ENCODE assay signal across 37 cellular contexts in the genomic region with DNA sequence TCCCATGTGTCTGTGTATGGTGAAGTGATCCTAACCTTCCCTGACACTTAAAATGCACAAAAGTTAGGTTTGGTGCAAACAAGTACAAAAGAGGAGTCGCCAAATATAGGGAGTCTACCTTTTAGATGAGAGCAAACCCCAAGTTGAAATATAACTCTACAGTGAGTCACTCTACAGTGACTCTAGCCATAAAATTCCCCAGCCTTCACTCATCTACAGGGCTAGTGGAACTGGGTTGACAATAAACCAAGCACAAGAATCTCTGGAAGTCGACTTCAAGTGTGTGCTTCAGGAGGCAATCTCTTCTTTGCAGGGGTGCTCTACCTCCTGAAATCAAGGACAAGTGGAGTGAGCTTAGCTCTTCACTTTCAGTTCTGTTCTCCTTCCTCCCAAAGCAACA. TPM values are rescaled to one million over a fixed set of nuclear protein-coding genes. Genes with fewer than 3 reads are reported as not detected.
A peak's percentile ranks its signal among the peaks of the same experiment; 100 is the strongest.
DNase-seq lines count a peak whose midpoint lies in the region; ATAC-seq, FAIRE-seq and TF ChIP-seq lines count a peak whose summit lies in the region.
"Had no signal": no experiment of that assay in that cellular context is flagged by ENCODE, and none has a peak within 500 bp of the region (broad histone marks: within the 10 kb centered on the region; RNA-seq: fewer than 3 reads in every experiment).

No MANE protein-coding gene starts in this region.

- H3K36me3 ChIP-seq in K562 (ENCODE audit: control insufficient read depth, insufficient read depth, low read length): no peaks in the 10 kb centered on the region
- H3K36me3 ChIP-seq: BE2C, esophagus muscularis mucosa, heart right ventricle, lower lobe of right lung, transverse colon had no signal

- ATAC-seq in K562 (no peak), HG03469 (IDR thresholded peaks at IDR 0.05; ENCODE audit: unreplicated experiment) (no peak), HG03095 (IDR thresholded peaks at IDR 0.05; ENCODE audit: unreplicated experiment) (no peak)
- ATAC-seq: activated CD4-positive, alpha-beta T cell treated with anti-CD3 and anti-CD28 coated beads for 36 hours; CD8-positive, alpha-beta T cell; heart right ventricle; lower lobe of right lung; mucosa of descending colon; natural killer cell treated with Interleukin-12 subunit alpha and Interleukin-12 subunit beta and Interleukin-15 and Interleukin-18, amount 100 ng/mL, for 72 hours; psoas muscle had no signal

- CTCF ChIA-PET in K562 (lab: Yijun Ruan, JAX; ENCODE audit: low intra/inter-chr PET ratio): no interaction called here

- in situ Hi-C loops in K562 (cut with MboI): no loop called here

- TF ChIP-seq EP300 in K562 (IDR thresholded peaks at IDR 0.05; ENCODE audit: low read length): no peak

- H3K4me2 ChIP-seq in K562 (ENCODE audit: insufficient read depth, low read length): no peak overlapping the region
- H3K4me2 ChIP-seq: PC-9 had no signal

- WGBS in K562 (ENCODE audit: insufficient coverage, low coverage, missing lambda C conversion rate): 0% methylated on average over 2 of the region's 2 CpGs

- TF ChIP-seq POLR2A in K562 (conservative IDR thresholded peaks at IDR 0.05): no peak

- DNase-seq in EH (ENCODE audit: low read depth) (peak; percentile 21), HTR-8/SVneo (ENCODE audit: insufficient read length, low spot score) (peak; percentile 15), K562 (ENCODE audit: extremely low read depth in 1 of 4, low spot score in 3 of 4) (no peak), iris pigment epithelial cell (ENCODE audit: low read depth) (peak; percentile 11), AG08396 (ENCODE audit: low spot score) (no peak)
- DNase-seq in activated CD4-positive, alpha-beta T cell treated with anti-CD3 and anti-CD28 coated beads, Interleukin-2, amount 50 U/mL, for 1 hour: no peak
- DNase-seq: activated CD4-positive, alpha-beta T cell treated with anti-CD3 and anti-CD28 coated beads for 36 hours; activated naive CD8-positive, alpha-beta T cell treated with anti-CD3 and anti-CD28 coated beads for 36 hours; aorta; BE2C; CD8-positive, alpha-beta T cell; DMS 273 treated with DMSO at 0.1 percent for 48 hours; effector CD8-positive, alpha-beta T cell; foreskin melanocyte; H7; heart right ventricle; lower lobe of right lung; mucosa of descending colon; NCI-H1417; NCI-H2029; NCI-H2227 treated with DMSO at 0.1 percent for 48 hours; NCI-H526 treated with DMSO at 0.1 percent for 48 hours; NK-92 treated with Interleukin-12 subunit alpha and Interleukin-12 subunit beta, amount 100 ng/mL, for 24 hours; occipital lobe; PC-9; psoas muscle; SHP77; stimulated activated CD4-positive, alpha-beta T cell treated with anti-CD3 and anti-CD28 coated beads, Interleukin-4, amount 100 ng/mL, for 24 hours; transverse colon had no signal

- intact Hi-C loops in K562 (cut with micrococcal nuclease): no loop called here

- no peak for TF ChIP-seq CTCF in K562 (IDR thresholded peaks at IDR 0.05 in 2 of 3, conservative IDR thresholded peaks at IDR 0.05 in 1 of 3; ENCODE audit: insufficient read depth in 2 of 3, low read depth in 1 of 3, low read length in 3 of 3)

- H2AFZ ChIP-seq in K562 (ENCODE audit: low read depth, low read length): no peak overlapping the region
- H2AFZ ChIP-seq: PC-9 had no signal

- H3K9me3 ChIP-seq in K562 (replicated peaks; ENCODE audit: control insufficient read depth, insufficient read depth, low read depth, low read length): 0 out of 2 replicates have a peak, but pooled peaks cover 3% of the 10 kb centered on the region
- H3K9me3 ChIP-seq: BE2C, lower lobe of right lung, psoas muscle, transverse colon had no signal

- POLR2A ChIA-PET in K562 (lab: Yijun Ruan, JAX): no interaction called here

- FAIRE-seq in HTR-8/SVneo (lab: Jason Lieb, UNC) (no peak), K562 (lab: Jason Lieb, UNC) (peak; percentile 19)
- FAIRE-seq: GM12892 had no signal

- peaks cover 0 to 10% of the 10 kb centered on the region in 2 experiments; a peak in 4 of 5 replicates for H3K4me1 ChIP-seq in K562 (replicated peaks in 1 of 2; ENCODE audit: control insufficient read depth in 2 of 2, insufficient read depth in 2 of 2, low read length in 2 of 2)
- H3K4me1 ChIP-seq: BE2C, psoas muscle had no signal

- H3K9me1 ChIP-seq in K562 (ENCODE audit: control insufficient read depth, insufficient read depth, low read length): no peaks in the 10 kb centered on the region

- no peak overlapping the region for H3K9ac ChIP-seq in K562 (ENCODE audit: insufficient read depth in 1 of 2, low read depth in 2 of 2, low read length in 2 of 2)

- no TSS peak for BruUV-seq in K562 (replicated peaks; lab: Mats Ljungman, UMichigan)

- H3K4me3 ChIP-seq in K562: no peak overlapping the region
- H3K4me3 ChIP-seq: coronary artery, esophagus muscularis mucosa, heart right ventricle, lower lobe of right lung, mucosa of descending colon, PC-9, psoas muscle, transverse colon had no signal

- no peaks in the 10 kb centered on the region for H3K79me2 ChIP-seq in K562 (ENCODE audit: control insufficient read depth, insufficient read depth, low read length)

- no peaks in the 10 kb centered on the region for H4K20me1 ChIP-seq in K562 (replicated peaks; ENCODE audit: control insufficient read depth, insufficient read depth, low read length)

- TF ChIP-seq RAD21 in K562 (CRISPR knock-in tag; conservative IDR thresholded peaks at IDR 0.05 in 1 of 2, IDR thresholded peaks at IDR 0.05 in 1 of 2): no peak

- no peak overlapping the region for H3K27ac ChIP-seq in K562 (ENCODE audit: extremely low read depth, low read depth, low read length)
- H3K27ac ChIP-seq: coronary artery, esophagus muscularis mucosa, heart right ventricle, lower lobe of right lung, PC-9, psoas muscle, transverse colon had no signal

- peaks cover 17% of the 10 kb centered on the region in 2 experiments; a peak in 4 of 5 replicates for H3K27me3 ChIP-seq in K562 (ENCODE audit: control insufficient read depth in 2 of 2, insufficient read depth in 2 of 2, low read length in 2 of 2)

TF ChIP-seq in K562, 482 proteins besides CTCF, POLR2A, EP300 and RAD21:
- TF ChIP-seq ZNF41 (CRISPR knock-in tag; conservative IDR thresholded peaks at IDR 0.05) (no peak), BDP1 (IDR thresholded peaks at IDR 0.05; ENCODE audit: insufficient read depth, insufficient read length) (no peak), PCBP2 (IDR thresholded peaks at IDR 0.05; ENCODE audit: low read depth, low read length, poor library complexity, severe bottlenecking) (no peak), WHSC1 (IDR thresholded peaks at IDR 0.05; ENCODE audit: low read length) (no peak), PHB2 (IDR thresholded peaks at IDR 0.05; ENCODE audit: low read depth) (no peak)

RNA-seq across cellular contexts. Expression of gene SHISAL2B, which starts 3.3 kb away (rescaled TPM):
- total RNA-seq in K562 (2011; cell fraction: chromatin; rRNA removed; ENCODE audit: low replicate concordance): not detected in 2 replicates
- total RNA-seq in K562 (2011; cell fraction: nucleolus; rRNA removed): not detected in 2 replicates
- total RNA-seq in K562 (2011; cell fraction: nucleoplasm; rRNA removed): not detected in 2 replicates
- total RNA-seq in K562 (2014; rRNA removed) (not detected in 2 replicates), K562 (2014; rRNA removed; fragmentation: Illumina TruSeq; extraction: Trizol) (not detected in 2 replicates), K562 (2015; rRNA removed; fragmentation: Illumina TruSeq; extraction: Trizol) (not detected in 2 replicates), K562 (2021) (not detected in 2 replicates)
- polyA plus RNA-seq in K562 (2011; rRNA removed) (not detected in 2 replicates), K562 (2014; fragmentation: Illumina TruSeq; extraction: Trizol) (not detected in 2 replicates), K562 (2014; fragmentation: Nextera tagmentation; extraction: Ambion mirVana) (not detected), K562 (2014; rRNA removed) (not detected in 2 replicates)
- polyA plus RNA-seq in K562 (2011; cell fraction: cytosol; rRNA removed): not detected in 2 replicates
- not detected in 2 replicates for polyA plus RNA-seq in K562 (2011; cell fraction: nucleus; rRNA removed)
- not detected in 2 replicates for polyA plus RNA-seq in K562 (2012)
- not detected in 2 replicates for polyA minus RNA-seq in K562 (2011; rRNA and poly(A)+ RNA removed)
- polyA minus RNA-seq in K562 (2011; cell fraction: cytosol; rRNA and poly(A)+ RNA removed): not detected in 2 replicates
- not detected in 2 replicates for polyA minus RNA-seq in K562 (2011; cell fraction: nucleus; rRNA and poly(A)+ RNA removed)
- total RNA-seq: activated CD4-positive, alpha-beta T cell treated with anti-CD3 and anti-CD28 coated beads for 36 hours; activated CD8-positive, alpha-beta memory T cell treated with anti-CD3 and anti-CD28 coated beads for 36 hours; activated naive CD8-positive, alpha-beta T cell treated with anti-CD3 and anti-CD28 coated beads for 36 hours; aorta; cardiac septum; CD8-positive, alpha-beta T cell; esophagus muscularis mucosa; heart right ventricle; lower lobe of right lung; mucosa of descending colon; natural killer cell treated with Interleukin-12 subunit alpha and Interleukin-12 subunit beta and Interleukin-15 and Interleukin-18, amount 100 ng/mL, for 72 hours; occipital lobe; PC-9; psoas muscle; transverse colon had no signal
- polyA plus RNA-seq: aorta, heart right ventricle had no signal

Comparison
In these comparisons a context has a peak if more than half of its experiments do, and no peak if none do; other contexts are left out.
1. DNase-seq: peak in EH (single experiment), HTR-8/SVneo (single experiment) and iris pigment epithelial cell (single experiment); none in K562 (0 of 4), activated CD4-positive, alpha-beta T cell treated with anti-CD3 and anti-CD28 coated beads, Interleukin-2, amount 50 U/mL, for 1 hour (single experiment) and AG08396 (single experiment).